Comparison of ENCODE assay signal across 1 cellular context in genomic region chr14:67695394-67695949, GRCh38.
TF ChIP-seq lines count a peak whose summit lies in the region.

RDH11 (minus strand) TSS chr14:67695764; CDS start chr14:67695703, 61 bp downstream.

TF ChIP-seq in HepG2, 621 proteins besides CTCF, POLR2A, EP300 and RAD21 (continued from another document):
- peak; percentile 98 for TF ChIP-seq SNAPC4 (CRISPR knock-in tag; IDR thresholded peaks at IDR 0.05)
- TF ChIP-seq RFX3 (CRISPR knock-in tag; IDR thresholded peaks at IDR 0.05): no peak
- TF ChIP-seq ZSCAN9 (CRISPR knock-in tag; IDR thresholded peaks at IDR 0.05; ENCODE audit: borderline replicate concordance): peak; percentile 32; the same call in 1 of the 2 replicates
- TF ChIP-seq IKZF4 (CRISPR knock-in tag; IDR thresholded peaks at IDR 0.05; ENCODE audit: borderline replicate concordance, low read depth, not compliant biosample characterization): no peak
- peak; percentile 60; the same call in 1 of the 2 replicates for TF ChIP-seq PATZ1 (CRISPR knock-in tag; IDR thresholded peaks at IDR 0.05)
- TF ChIP-seq HNF1A (IDR thresholded peaks at IDR 0.05; ENCODE audit: low read depth): no peak
- peak; percentile 34; the same call in 1 of the 2 replicates for TF ChIP-seq HNF1A (CRISPR knock-in tag; IDR thresholded peaks at IDR 0.05; ENCODE audit: borderline replicate concordance)
- no peak for TF ChIP-seq RNF2 (conservative IDR thresholded peaks at IDR 0.05; ENCODE audit: low read depth)
- TF ChIP-seq ZNF660 (CRISPR knock-in tag; IDR thresholded peaks at IDR 0.05; ENCODE audit: borderline replicate concordance, low read depth): no peak
- TF ChIP-seq LCORL (IDR thresholded peaks at IDR 0.05): no peak
- peak; percentile 59; the same call in 1 of the 2 replicates for TF ChIP-seq LCORL (CRISPR knock-in tag; IDR thresholded peaks at IDR 0.05)
- no peak for TF ChIP-seq SIX1 (CRISPR knock-in tag; IDR thresholded peaks at IDR 0.05; ENCODE audit: borderline replicate concordance)
- TF ChIP-seq HINFP (CRISPR knock-in tag; IDR thresholded peaks at IDR 0.05; ENCODE audit: low read depth): no peak
- peak; percentile 76; the same call in 1 of the 2 replicates for TF ChIP-seq SIN3A (IDR thresholded peaks at IDR 0.05; ENCODE audit: borderline replicate concordance, low read depth, low read length)
TF ChIP-seq in HepG2: peak in this region for 140.
